In the genomic region with DNA sequence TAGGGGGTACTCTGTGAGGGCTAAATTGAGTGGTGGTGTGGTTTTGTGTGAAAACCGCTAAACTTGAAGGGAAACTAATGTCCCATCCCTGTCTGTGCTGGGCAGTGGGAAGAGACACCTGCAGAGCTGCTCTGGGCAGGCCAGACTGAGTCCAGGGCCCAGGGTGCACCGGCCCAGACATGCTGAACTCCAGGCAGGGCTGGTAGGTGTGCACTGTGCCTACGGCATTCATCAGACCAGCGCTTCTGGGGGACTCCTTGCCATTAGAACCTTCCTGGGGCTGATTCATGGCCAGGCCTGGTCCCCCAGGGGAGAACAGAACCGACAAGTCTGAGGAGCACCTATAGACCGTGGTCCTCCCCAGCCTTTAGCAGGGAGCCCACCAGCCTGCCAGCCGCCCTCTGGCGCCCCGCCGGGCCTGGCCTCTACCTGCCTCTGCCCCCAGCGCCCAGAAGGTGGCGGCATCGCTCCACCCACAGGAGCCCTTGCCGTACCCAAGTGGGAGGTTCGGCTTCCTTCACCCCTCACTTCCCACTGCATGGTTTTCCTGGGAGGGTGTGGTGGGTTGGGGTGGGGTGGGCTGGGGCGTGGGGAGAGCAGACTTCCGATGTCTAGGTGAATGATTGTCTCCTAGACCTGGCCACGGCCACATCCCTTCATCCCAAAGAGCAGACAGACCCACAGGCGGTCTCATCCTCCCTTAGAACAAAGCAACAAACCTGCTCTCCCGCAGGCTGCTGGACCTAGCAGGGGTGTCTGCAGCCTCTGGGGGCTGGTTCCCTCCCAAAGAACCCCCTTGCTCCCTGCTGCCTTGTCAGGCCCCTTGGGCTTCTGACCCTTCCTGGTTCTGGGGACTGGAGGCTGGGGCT, we compare ENCODE assay signal across 9 cellular contexts. TPM values are rescaled to one million over a fixed set of nuclear protein-coding genes. Genes with fewer than 3 reads are reported as not detected.
A peak's percentile ranks its signal among the peaks of the same experiment; 100 is the strongest.
DNase-seq lines count a peak whose midpoint lies in the region; ATAC-seq, FAIRE-seq and TF ChIP-seq lines count a peak whose summit lies in the region.
"Had no signal": no experiment of that assay in that cellular context is flagged by ENCODE, and none has a peak within 500 bp of the region (broad histone marks: within the 10 kb centered on the region; RNA-seq: fewer than 3 reads in every experiment).

No MANE protein-coding gene starts in this region.

- H3K27me3 Mint-ChIP-seq in Calu3 (ENCODE audit: unreplicated experiment) (no peaks in the 10 kb centered on the region), progenitor cell of endocrine pancreas (no peaks in the 10 kb centered on the region)
- H3K27me3 Mint-ChIP-seq: activated naive CD8-positive, alpha-beta T cell had no signal

- H3K4me1 Mint-ChIP-seq in Calu3 (ENCODE audit: low read depth, unreplicated experiment) (no peaks in the 10 kb centered on the region), progenitor cell of endocrine pancreas (ENCODE audit: low read depth) (no peaks in the 10 kb centered on the region)

- H3K36me3 Mint-ChIP-seq in Calu3 (ENCODE audit: insufficient read depth, unreplicated experiment) (peaks cover 25% of the 10 kb centered on the region), progenitor cell of endocrine pancreas (ENCODE audit: insufficient read depth) (peaks cover 6% of the 10 kb centered on the region)

- ATAC-seq in HG02678 (IDR thresholded peaks at IDR 0.05; ENCODE audit: unreplicated experiment) (peak; percentile 55), HG02571 (IDR thresholded peaks at IDR 0.05; ENCODE audit: unreplicated experiment) (no peak), GM21381 (IDR thresholded peaks at IDR 0.05; ENCODE audit: unreplicated experiment) (no peak)

- intact Hi-C loops in Calu3 (cut with micrococcal nuclease; ENCODE audit: unreplicated experiment), result loop anchor here (5.0 kb wide), 1 partner anchor 208 kb away; no protein-coding TSS in a partner anchor

- CTCF ChIA-PET in Calu3 (lab: Charles Lee), result interaction anchor here (0.7 to 1.3 kb wide), 2 partner anchors 12 to 81 kb away, joined by 4 to 5 read pairs; no protein-coding TSS in a partner anchor

- H3K4me3 Mint-ChIP-seq in Calu3 (ENCODE audit: low read depth, unreplicated experiment) (no peak overlapping the region), progenitor cell of endocrine pancreas (ENCODE audit: low read depth) (no peak overlapping the region)
- H3K4me3 Mint-ChIP-seq: activated naive CD8-positive, alpha-beta T cell had no signal

- H3K9me3 Mint-ChIP-seq in Calu3 (ENCODE audit: low read depth, unreplicated experiment), result no peaks in the 10 kb centered on the region
- H3K9me3 Mint-ChIP-seq in progenitor cell of endocrine pancreas (ENCODE audit: low read depth), result no peaks in the 10 kb centered on the region

- no TSS peak for BruUV-seq in Calu3 (replicated peaks; lab: Mats Ljungman, UMichigan)

- no peak for FAIRE-seq in frontal cortex (lab: Jason Lieb, UNC)

- peak; percentile 73 for DNase-seq in Calu3
- DNase-seq in RKO (ENCODE audit: low spot score), result peak; percentile 13
- peak; percentile 69 for DNase-seq in activated T-helper 9 cell treated with anti-CD3 and anti-CD28 coated beads, Interleukin-2, amount 50 U/mL, for 16 hours (ENCODE audit: low read depth)
- DNase-seq in frontal cortex (ENCODE audit: low spot score in 2 of 2), result peak; percentile 52 to 80
- DNase-seq in progenitor cell of endocrine pancreas (ENCODE audit: low spot score, unreplicated experiment), result peak; percentile 68

- no peak overlapping the region for H3K27ac Mint-ChIP-seq in Calu3 (ENCODE audit: unreplicated experiment)
- no peak overlapping the region for H3K27ac Mint-ChIP-seq in progenitor cell of endocrine pancreas
- H3K27ac Mint-ChIP-seq: activated naive CD8-positive, alpha-beta T cell had no signal

- TF ChIP-seq CTCF in Calu3 (IDR thresholded peaks at IDR 0.05; ENCODE audit: unreplicated experiment), result peak; percentile 88
- TF ChIP-seq CTCF in progenitor cell of endocrine pancreas (IDR thresholded peaks at IDR 0.05; ENCODE audit: unreplicated experiment), result peak; percentile 85

RNA-seq across cellular contexts. Expression of gene CCDC167, which starts 15.5 kb away (rescaled TPM):
- total RNA-seq in Calu3 (2022), result 30.1 and 40.2 TPM in 2 replicates
- total RNA-seq in frontal cortex, result 17.5 TPM
- total RNA-seq in progenitor cell of endocrine pancreas, result 44.1 and 44.9 TPM in 2 replicates

RNA-seq across cellular contexts. Expression of gene CMTR1, which starts 51.1 kb away (rescaled TPM):
- total RNA-seq in Calu3 (2022) (50.3 and 62.5 TPM in 2 replicates), frontal cortex (31.0 TPM), progenitor cell of endocrine pancreas (48.0 and 50.5 TPM in 2 replicates)

Comparison
In these comparisons a context has a peak if more than half of its experiments do, and no peak if none do; other contexts are left out.
1. DNase-seq: peak in every context shown above with its lines; median percentile 73 in Calu3; 69 in activated T-helper 9 cell treated with anti-CD3 and anti-CD28 coated beads, Interleukin-2, amount 50 U/mL, for 16 hours; 68 in progenitor cell of endocrine pancreas; 66 in frontal cortex; 13 in RKO.